In the genomic region with DNA sequence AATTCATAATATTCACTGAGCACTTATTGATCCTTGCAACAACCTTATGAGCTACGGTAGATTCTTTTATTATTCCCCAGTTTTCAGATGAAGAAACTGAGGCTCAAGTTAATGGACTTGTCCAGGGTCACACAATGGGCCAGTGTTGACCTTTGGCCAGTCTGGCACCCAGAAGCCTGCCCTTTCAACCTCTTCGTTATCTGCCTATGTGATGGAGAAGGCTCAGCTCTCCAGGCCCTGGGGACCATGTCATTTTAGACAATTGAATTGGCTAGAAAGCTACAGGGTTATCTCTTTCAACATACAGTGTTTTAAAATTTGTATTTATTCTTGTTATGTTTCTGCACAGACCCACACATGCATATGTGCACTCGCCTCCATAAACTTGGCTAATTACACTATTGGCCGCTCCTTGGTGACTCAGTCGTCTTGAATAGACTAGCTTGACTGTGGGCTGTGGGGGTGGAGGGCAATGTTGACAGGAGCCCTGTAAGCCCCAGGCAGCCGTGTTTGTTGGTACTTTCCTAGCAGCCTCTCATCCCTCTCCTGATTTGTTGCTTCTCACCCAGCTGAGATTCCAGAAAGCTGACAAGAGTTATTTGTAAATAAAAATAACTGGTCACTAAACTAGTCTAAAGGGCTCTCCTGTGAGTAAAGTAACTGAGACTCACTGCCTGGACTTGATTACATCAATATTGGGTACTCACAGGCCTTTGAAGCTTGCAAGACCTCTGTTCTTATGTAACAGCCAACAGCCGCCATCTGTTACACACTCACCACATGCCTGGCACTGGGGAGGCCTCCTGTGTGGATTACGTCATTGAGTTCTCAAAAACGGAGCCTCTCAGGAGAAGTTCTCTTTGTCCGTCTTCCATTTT, we compare ENCODE assay signal across 8 cellular contexts.
DNase-seq lines count a peak whose midpoint lies in the region; ATAC-seq and TF ChIP-seq lines count a peak whose summit lies in the region.

No MANE protein-coding gene starts in this region.

- no peak overlapping the region for H3K4me3 ChIP-seq in foreskin fibroblast (ENCODE audit: low read depth in 1 of 2, low read length in 2 of 2)

- DNase-seq in GM04503 (ENCODE audit: low read depth) (peak; percentile 91), SIG-M5 treated with dmso at 0.1 percent for 504 hours (lab: John Stamatoyannopoulos, UW; ENCODE audit: unreplicated experiment) (peak; percentile 89), foreskin fibroblast (peak; percentile 91 to 93), putamen (ENCODE audit: low spot score) (peak; percentile 64), activated gamma-delta T cell (lab: John Stamatoyannopoulos, UW) (no peak)
- DNase-seq in activated T-cell treated with anti-CD3 and anti-CD28 coated beads, Interleukin-2, amount 50 U/mL, for 1 hour = no peak

- TF ChIP-seq CTCF in foreskin fibroblast (IDR thresholded peaks at IDR 0.05; ENCODE audit: low read depth, low read length) = no peak

- ATAC-seq in GM19463 (IDR thresholded peaks at IDR 0.05; ENCODE audit: unreplicated experiment) (no peak), HG03565 (IDR thresholded peaks at IDR 0.05; ENCODE audit: unreplicated experiment) (no peak)

Comparison
In these comparisons a context has a peak if more than half of its experiments do, and no peak if none do; other contexts are left out.
1. DNase-seq: peak in GM04503 (single experiment), SIG-M5 treated with dmso at 0.1 percent for 504 hours (single experiment), foreskin fibroblast (2 of 2) and putamen (single experiment); none in activated gamma-delta T cell (single experiment) and activated T-cell treated with anti-CD3 and anti-CD28 coated beads, Interleukin-2, amount 50 U/mL, for 1 hour (single experiment).